In genomic region chr20:19786311-19786710, GRCh38 we compare ENCODE assay signal across 9 cellular contexts. TPM values are rescaled to one million over a fixed set of nuclear protein-coding genes. Genes with fewer than 3 reads are reported as not detected.
DNase-seq lines count a peak whose midpoint lies in the region; ATAC-seq and TF ChIP-seq lines count a peak whose summit lies in the region.
"Had no signal": no experiment of that assay in that cellular context is flagged by ENCODE, and none has a peak within 500 bp of the region (broad histone marks: within the 10 kb centered on the region; RNA-seq: fewer than 3 reads in every experiment).

No MANE protein-coding gene starts in this region.

- ATAC-seq in HG03095 (IDR thresholded peaks at IDR 0.05; ENCODE audit: unreplicated experiment) (no peak), HG02798 (IDR thresholded peaks at IDR 0.05; ENCODE audit: poor library complexity, unreplicated experiment) (no peak), GM18873 (IDR thresholded peaks at IDR 0.05; ENCODE audit: low FRiP score, unreplicated experiment) (no peak), HG03039 (IDR thresholded peaks at IDR 0.05; ENCODE audit: unreplicated experiment) (no peak)

- peaks cover 50% of the 10 kb centered on the region for H3K4me1 Mint-ChIP-seq in osteocyte (ENCODE audit: unreplicated experiment)

- H3K36me3 Mint-ChIP-seq in osteocyte (ENCODE audit: unreplicated experiment) = peaks cover 11% of the 10 kb centered on the region

- no peaks in the 10 kb centered on the region for H3K27me3 Mint-ChIP-seq in osteocyte (ENCODE audit: unreplicated experiment)

- H3K27ac Mint-ChIP-seq in osteocyte (ENCODE audit: unreplicated experiment) = peak overlapping the region; percentile 92

- no peak for TF ChIP-seq CTCF in epithelial cell of proximal tubule (conservative IDR thresholded peaks at IDR 0.05; ENCODE audit: low read depth, low read length)
- no peak for TF ChIP-seq CTCF in osteocyte (IDR thresholded peaks at IDR 0.05)

- peak overlapping the region; percentile 5 for H3K4me3 Mint-ChIP-seq in osteocyte (ENCODE audit: unreplicated experiment)

- no peaks in the 10 kb centered on the region for H3K9me3 Mint-ChIP-seq in osteocyte (ENCODE audit: unreplicated experiment)

- DNase-seq in ELR (ENCODE audit: low read depth) (peak; percentile 70), NCI-H524 (lab: John Stamatoyannopoulos, UW) (peak; percentile 85 to 93), epithelial cell of proximal tubule (ENCODE audit: low read depth) (peak; percentile 82), osteocyte (ENCODE audit: extremely low spot score, unreplicated experiment) (no peak)

- no peak overlapping the region for H3K4me3 ChIP-seq in epithelial cell of proximal tubule (ENCODE audit: low read depth, low read length)

RNA-seq across cellular contexts. Expression of gene RIN2, which starts 28.3 kb away (rescaled TPM):
- 15.7 and 17.5 TPM in 2 replicates for total RNA-seq in epithelial cell of proximal tubule
- total RNA-seq in osteocyte = 47.0 and 55.5 TPM in 2 replicates
- total RNA-seq: T-helper 1 cell treated with Interleukin-12 subunit alpha and Interleukin-12 subunit beta and Interleukin-4 antibody, amounts not matched to agents 30 ng/mL and 1 ng/mL, for 36 hours had no signal
